ENCODE assay signal across 26 cellular contexts in the genomic region with DNA sequence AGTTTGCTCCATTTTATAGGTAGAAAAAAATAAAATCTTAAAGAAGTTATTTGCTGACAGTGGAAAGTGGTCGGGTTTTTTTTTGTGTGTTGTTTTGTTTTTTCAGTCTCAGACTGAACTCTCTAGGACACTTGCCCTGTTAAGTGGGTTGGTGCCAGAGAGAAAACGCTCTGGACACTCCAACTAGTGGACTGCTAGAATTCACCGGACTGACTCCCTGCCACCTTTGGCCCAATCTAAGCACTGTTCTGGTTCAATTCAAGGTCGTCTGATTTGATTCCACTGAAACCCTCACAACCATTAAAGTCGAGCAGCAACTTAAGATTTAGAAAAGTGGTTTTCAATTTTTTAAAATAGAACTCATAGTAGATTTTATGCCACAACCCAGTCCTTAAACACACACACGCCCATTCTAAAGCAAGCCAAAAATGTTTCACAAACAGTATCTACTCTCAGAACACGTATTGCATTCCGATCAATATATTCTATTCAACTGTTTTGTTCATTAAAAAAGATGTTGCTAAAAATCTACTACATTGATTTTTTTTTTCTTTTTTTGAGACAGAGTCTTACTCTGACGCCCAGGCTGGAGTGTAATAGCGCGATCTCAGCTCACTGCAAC. TPM values are rescaled to one million over a fixed set of nuclear protein-coding genes. Genes with fewer than 3 reads are reported as not detected.
DNase-seq lines count a peak whose midpoint lies in the region; ATAC-seq, FAIRE-seq and TF ChIP-seq lines count a peak whose summit lies in the region.
"Had no signal": no experiment of that assay in that cellular context is flagged by ENCODE, and none has a peak within 500 bp of the region (broad histone marks: within the 10 kb centered on the region; RNA-seq: fewer than 3 reads in every experiment).

No MANE protein-coding gene starts in this region.

- no peaks in the 10 kb centered on the region; the same call in 1 of the 2 replicates for H3K9me1 ChIP-seq in IMR-90 (ENCODE audit: insufficient read depth, low read length)

- H3K4me1 Mint-ChIP-seq in effector memory CD8-positive, alpha-beta T cell (ENCODE audit: low read depth in 2 of 2): peaks cover 0 to 3% of the 10 kb centered on the region in 2 donors
- peaks cover 21% of the 10 kb centered on the region for H3K4me1 Mint-ChIP-seq in endothelial cell (ENCODE audit: unreplicated experiment)

- H4K5ac ChIP-seq in IMR-90 (ENCODE audit: low read depth, low read length) (no peak overlapping the region), H1 (ENCODE audit: insufficient read length, low read depth, low read length) (no peak overlapping the region)

- H3K56ac ChIP-seq in IMR-90 (ENCODE audit: extremely low read depth, insufficient read depth, low read length) (no peak overlapping the region), H1 (replicated peaks; ENCODE audit: insufficient read length, low read depth, low read length) (no peak overlapping the region)

- intact Hi-C loops in IMR-90 (cut with micrococcal nuclease): no loop called here
- intact Hi-C loops in testis (cut with DNase I; ENCODE audit: low total_unique reads): no loop called here

- CTCF ChIA-PET in IMR-90 (lab: Yijun Ruan, JAX) (no interaction called here), H1 (lab: Charles Lee; ENCODE audit: partially characterized antibody) (interaction anchor here (1.1 kb wide), 1 partner anchor 93 kb away, joined by 3 read pairs; no protein-coding TSS in a partner anchor)

- H3K23me2 ChIP-seq in H1 (ENCODE audit: low read depth, low read length): no peaks in the 10 kb centered on the region

- H3K4me3 ChIP-seq in IMR-90 (ENCODE audit: insufficient read depth, low read depth, low read length): no peak overlapping the region
- no peak overlapping the region for H3K4me3 ChIP-seq in H1 (ENCODE audit: extremely low read depth in 1 of 4, insufficient read depth in 2 of 4, low read depth in 3 of 4, low read length in 4 of 4)
- H3K4me3 ChIP-seq in testis: no peak overlapping the region
- H3K4me3 ChIP-seq: A549, GM12878, SJSA1 had no signal

- no peak overlapping the region for H2BK120ac ChIP-seq in IMR-90 (ENCODE audit: low read depth, low read length)
- H2BK120ac ChIP-seq in H1 (replicated peaks; ENCODE audit: low read depth, low read length): no peak overlapping the region

- H3K4ac ChIP-seq in IMR-90 (ENCODE audit: low read depth, low read length) (no peak overlapping the region), H1 (replicated peaks; ENCODE audit: insufficient read length, low read depth, low read length) (peak overlapping the region; percentile 42)

- no peaks in the 10 kb centered on the region for H3K36me3 ChIP-seq in IMR-90 (ENCODE audit: control insufficient read depth, insufficient read depth, low read length)
- no peaks in the 10 kb centered on the region for H3K36me3 ChIP-seq in H1 (ENCODE audit: control insufficient read depth in 2 of 4, insufficient read depth in 4 of 4, low read length in 3 of 4)
- H3K36me3 ChIP-seq in testis (ENCODE audit: low read depth, missing control alignments): no peaks in the 10 kb centered on the region
- H3K36me3 ChIP-seq: SJSA1 had no signal

- H3K27me3 ChIP-seq in IMR-90 (ENCODE audit: control insufficient read depth, insufficient read depth, low read length) (no peaks in the 10 kb centered on the region), H1 (replicated peaks in 1 of 4; ENCODE audit: control insufficient read depth in 3 of 4, extremely low read depth in 1 of 4, insufficient read depth in 3 of 4, low read length in 3 of 4) (no peaks in the 10 kb centered on the region), testis (no peaks in the 10 kb centered on the region)
- H3K27me3 ChIP-seq: SJSA1 had no signal

- H3K9ac ChIP-seq in IMR-90 (ENCODE audit: low read depth, low read length) (no peak overlapping the region), H1 (replicated peaks in 1 of 4; ENCODE audit: extremely low read depth in 1 of 4, low read depth in 3 of 4, low read length in 3 of 4) (no peak overlapping the region)

- H3K4me3 Mint-ChIP-seq in effector memory CD8-positive, alpha-beta T cell: no peak overlapping the region
- H3K4me3 Mint-ChIP-seq in endothelial cell (ENCODE audit: unreplicated experiment): no peak overlapping the region
- H3K4me3 Mint-ChIP-seq: CD4-positive, alpha-beta memory T cell had no signal

- TF ChIP-seq POLR2A in IMR-90 (IDR thresholded peaks at IDR 0.05; ENCODE audit: low read depth, low read length) (no peak), H1 (IDR thresholded peaks at IDR 0.05; ENCODE audit: control extremely low read depth in 1 of 2, low read depth in 2 of 2, low read length in 2 of 2) (no peak), testis (IDR thresholded peaks at IDR 0.05) (no peak)

- H4K20me1 ChIP-seq in IMR-90 (ENCODE audit: insufficient read depth, low read length): no peaks in the 10 kb centered on the region
- H4K20me1 ChIP-seq in H1 (replicated peaks in 1 of 2; ENCODE audit: control insufficient read depth in 1 of 2, insufficient read depth in 2 of 2, low read length in 2 of 2): no peaks in the 10 kb centered on the region

- no peaks in the 10 kb centered on the region for H3K9me3 Mint-ChIP-seq in effector memory CD8-positive, alpha-beta T cell
- H3K9me3 Mint-ChIP-seq in endothelial cell (ENCODE audit: unreplicated experiment): no peaks in the 10 kb centered on the region

- 0 out of 2 replicates have a peak overlapping the region, but pooled peaks have one; percentile 17 for H2BK20ac ChIP-seq in IMR-90 (ENCODE audit: low read depth, low read length)
- H2BK20ac ChIP-seq in H1 (ENCODE audit: low read length): no peak overlapping the region

- no peak for FAIRE-seq in H1 (lab: Jason Lieb, UNC)
- FAIRE-seq: A549, GM12878, RCC 7860 had no signal

- in situ Hi-C loops in IMR-90 (cut with MboI; ENCODE audit: low sequenced_read_pairs): no loop called here

- H3K23ac ChIP-seq in IMR-90 (ENCODE audit: low read depth, low read length): no peak overlapping the region
- H3K23ac ChIP-seq in H1 (ENCODE audit: insufficient read length): no peak overlapping the region

- H3K27ac Mint-ChIP-seq in effector memory CD8-positive, alpha-beta T cell: no peak overlapping the region
- H3K27ac Mint-ChIP-seq in endothelial cell (ENCODE audit: unreplicated experiment): no peak overlapping the region

- ATAC-seq in IMR-90 (ENCODE audit: low read depth): no peak
- no peak for ATAC-seq in effector memory CD8-positive, alpha-beta T cell (replicated peaks)
- ATAC-seq: A549, GM12878 had no signal

- H2AK9ac ChIP-seq in IMR-90 (replicated peaks; ENCODE audit: low read depth, low read length, poor library complexity): no peak overlapping the region

- H3K14ac ChIP-seq in IMR-90 (replicated peaks; ENCODE audit: low read depth, low read length) (no peak overlapping the region), H1 (ENCODE audit: insufficient read length) (no peak overlapping the region)

- no peak overlapping the region for H2AFZ ChIP-seq in IMR-90 (replicated peaks; ENCODE audit: low read length, poor library complexity)
- H2AFZ ChIP-seq in H1 (ENCODE audit: low read length): no peak overlapping the region

- H2BK5ac ChIP-seq in IMR-90 (ENCODE audit: low read depth, low read length, poor library complexity, severe bottlenecking) (no peak overlapping the region), H1 (ENCODE audit: low read depth, low read length) (no peak overlapping the region)

- H3K27ac ChIP-seq in IMR-90 (ENCODE audit: insufficient read depth, low read length) (no peak overlapping the region), H1 (ENCODE audit: low read depth, low read length) (no peak overlapping the region), testis (peak overlapping the region in 1 of 2 donors; percentile 30)
- H3K27ac ChIP-seq: A549, HL-60, SJSA1 had no signal

- H4K91ac ChIP-seq in IMR-90 (ENCODE audit: insufficient read depth, low read depth, low read length): no peak overlapping the region
- no peak overlapping the region for H4K91ac ChIP-seq in H1 (replicated peaks; ENCODE audit: insufficient read length, low read length)

- no peak for TF ChIP-seq EP300 in H1 (IDR thresholded peaks at IDR 0.05; ENCODE audit: borderline replicate concordance in 1 of 2, low read depth in 2 of 2, low read length in 2 of 2)

- no peak overlapping the region for H3K18ac ChIP-seq in IMR-90 (ENCODE audit: low read depth, low read length)
- no peak overlapping the region for H3K18ac ChIP-seq in H1 (ENCODE audit: extremely low read depth, low read length)

- H2AK5ac ChIP-seq in IMR-90 (ENCODE audit: low read depth, low read length) (no peak overlapping the region), H1 (ENCODE audit: low read depth, low read length) (no peak overlapping the region)

- H3K27me3 Mint-ChIP-seq in effector memory CD8-positive, alpha-beta T cell: peaks cover 0 to 9% of the 10 kb centered on the region in 2 donors
- peaks cover 8% of the 10 kb centered on the region for H3K27me3 Mint-ChIP-seq in endothelial cell (ENCODE audit: unreplicated experiment)
- H3K27me3 Mint-ChIP-seq: CD4-positive, alpha-beta memory T cell had no signal

- no peak overlapping the region for H2BK12ac ChIP-seq in H1 (ENCODE audit: low read depth, low read length)

- BruUV-seq in IMR-90 (replicated peaks; lab: Mats Ljungman, UMichigan): no TSS peak

- dilution Hi-C loops in IMR-90 (cut with HindIII; ENCODE audit: low sequenced_read_pairs, unreplicated experiment): no loop called here

- H3K79me1 ChIP-seq in IMR-90 (ENCODE audit: low read depth in 1 of 2, low read length in 2 of 2) (no peaks in the 10 kb centered on the region), H1 (ENCODE audit: low read depth, low read length) (no peaks in the 10 kb centered on the region)

- TF ChIP-seq CTCF in IMR-90 (conservative IDR thresholded peaks at IDR 0.05; ENCODE audit: low read depth, low read length): no peak
- TF ChIP-seq CTCF in H1 (IDR thresholded peaks at IDR 0.05; ENCODE audit: control extremely low read depth in 1 of 3, insufficient read depth in 1 of 3, low read depth in 1 of 3, low read length in 3 of 3): no peak
- no peak for TF ChIP-seq CTCF in testis (IDR thresholded peaks at IDR 0.05)
- TF ChIP-seq CTCF in endothelial cell (IDR thresholded peaks at IDR 0.05; ENCODE audit: unreplicated experiment): no peak

- H3K79me2 ChIP-seq in H1 (ENCODE audit: control insufficient read depth in 1 of 2, insufficient read depth in 2 of 2, low read length in 2 of 2): no peaks in the 10 kb centered on the region

- H4K8ac ChIP-seq in IMR-90 (ENCODE audit: low read depth in 2 of 2, low read length in 2 of 2) (no peak overlapping the region), H1 (ENCODE audit: extremely low read depth, insufficient read depth, low read length) (no peak overlapping the region)

- H2BK15ac ChIP-seq in IMR-90 (ENCODE audit: low read depth, low read length) (no peak overlapping the region), H1 (ENCODE audit: low read length) (no peak overlapping the region)

- 88% methylated on average over 3 of the region's 11 CpGs; no CpG with 5 or more reads in 1 of the 2 experiments for WGBS in IMR-90 (ENCODE audit: extremely low coverage in 2 of 2, insufficient read length in 1 of 2), 2 experiments
- WGBS in H1 (ENCODE audit: extremely low coverage in 1 of 2, insufficient coverage in 1 of 2, insufficient read length in 1 of 2, insufficient replicate concordance in 2 of 2, low coverage in 1 of 2, low lambda C conversion rate in 2 of 2, missing lambda C conversion rate in 1 of 2), 2 experiments: 88% methylated on average over 11 of the region's 11 CpGs; no CpG with 5 or more reads in 1 of the 2 experiments
- 41 to 51% methylated on average over 11 of the region's 11 CpGs for WGBS in testis, 2 donors

- DNase-seq in IMR-90 (no peak), H1 (ENCODE audit: low read depth in 1 of 2, low spot score in 2 of 2) (no peak), mesenteric fat pad (ENCODE audit: low spot score) (peak; percentile 14), testis (peak; percentile 62), endothelial cell (ENCODE audit: low spot score) (no peak)
- DNase-seq in effector memory CD8-positive, alpha-beta T cell: no peak
- no peak for DNase-seq in stimulated activated CD4-positive, alpha-beta T cell treated with anti-CD3 and anti-CD28 coated beads, Interleukin-4, amount 100 ng/mL, for 24 hours
- DNase-seq: C1 segment of cervical spinal cord; CD4-positive, alpha-beta memory T cell; COR-L47; GDM1; GOT3; HCEC 1CT; MV-4-11; NCI-H1105; NCI-H146; NCI-H1930; NCI-H2107; NCI-H446; NCI-H524 treated with DMSO at 0.1 percent for 48 hours; NCI-H774 had no signal

- H3K9me3 ChIP-seq in IMR-90 (ENCODE audit: control insufficient read depth, insufficient read depth, low read length) (no peaks in the 10 kb centered on the region), H1 (ENCODE audit: insufficient read depth in 2 of 2, low read depth in 1 of 2, low read length in 1 of 2) (no peaks in the 10 kb centered on the region), testis (no peaks in the 10 kb centered on the region)
- H3K9me3 ChIP-seq: A549, SJSA1 had no signal

- POLR2A ChIA-PET in IMR-90 (lab: Charles Lee; ENCODE audit: unreplicated experiment) (no interaction called here), H1 (lab: Charles Lee; ENCODE audit: partially characterized antibody) (no interaction called here)

- TF ChIP-seq RAD21 in IMR-90 (IDR thresholded peaks at IDR 0.05; ENCODE audit: low read length) (no peak), H1 (IDR thresholded peaks at IDR 0.05 in 1 of 2, conservative IDR thresholded peaks at IDR 0.05 in 1 of 2; ENCODE audit: low read depth in 2 of 2, low read length in 2 of 2) (no peak)

- H3K4me2 ChIP-seq in IMR-90 (ENCODE audit: low read depth, low read length) (no peak overlapping the region), H1 (ENCODE audit: insufficient read depth in 1 of 2, low read depth in 2 of 2, low read length in 2 of 2) (no peak overlapping the region)
- H3K4me2 ChIP-seq: A549 had no signal

- H3K36me3 Mint-ChIP-seq in effector memory CD8-positive, alpha-beta T cell (ENCODE audit: insufficient read depth): no peaks in the 10 kb centered on the region
- no peaks in the 10 kb centered on the region for H3K36me3 Mint-ChIP-seq in endothelial cell (ENCODE audit: low read depth, unreplicated experiment)

- H3K4me1 ChIP-seq in IMR-90 (ENCODE audit: control insufficient read depth, insufficient read depth, low read length) (peaks cover 12% of the 10 kb centered on the region), H1 (replicated peaks in 1 of 4; ENCODE audit: control insufficient read depth in 3 of 4, insufficient read depth in 4 of 4, low read length in 3 of 4) (peaks cover 2 to 8% (median 4%) of the 10 kb centered on the region in 4 experiments; a peak in 6 of 7 replicates), testis (peaks cover 11% of the 10 kb centered on the region)

RNA-seq across cellular contexts. Expression of gene RWDD4, which starts 27.3 kb away (rescaled TPM):
- 8.8 and 22.2 TPM in 2 replicates for total RNA-seq in IMR-90 (2012; rRNA removed)
- polyA plus RNA-seq in IMR-90 (2012; rRNA removed): 7.3 and 8.5 TPM in 2 replicates
- polyA plus RNA-seq in IMR-90 (2012; cell fraction: cytosol; rRNA removed): 3.1 and 4.3 TPM in 2 replicates
- 1.0 and 2.6 TPM in 2 replicates for polyA plus RNA-seq in IMR-90 (2012; cell fraction: nucleus; rRNA removed; ENCODE audit: low replicate concordance)
- total RNA-seq in H1 (2021; fragmentation: NEBNext Ultra II Directional; extraction: Animal tissue kit (Norgen Biotek cat#: 25700)): 18.5 and 18.9 TPM in 2 replicates
- 4.0 and 5.4 TPM in 2 replicates for polyA plus RNA-seq in H1 (2011; rRNA removed)
- polyA plus RNA-seq in H1 (2011; cell fraction: cytosol; rRNA removed): 7.0 TPM
- polyA plus RNA-seq in H1 (2011; cell fraction: nucleus; rRNA removed): 4.4 TPM
- polyA plus RNA-seq in H1 (2012, experiment 1 of 2): 6.4 to 9.0 TPM (median 6.7 TPM) in 4 replicates
- polyA plus RNA-seq in H1 (2012, experiment 2 of 2): 2.2 TPM
- polyA plus RNA-seq in H1 (2013, experiment 1 of 2): 24.9 TPM
- 25.3 TPM for polyA plus RNA-seq in H1 (2013, experiment 2 of 2)
- polyA minus RNA-seq in H1 (2011; rRNA and poly(A)+ RNA removed): 1.3 and 2.0 TPM in 2 replicates
- polyA minus RNA-seq in H1 (2011; cell fraction: cytosol; rRNA and poly(A)+ RNA removed): 2.9 TPM
- 5.5 TPM for polyA minus RNA-seq in H1 (2011; cell fraction: nucleus; rRNA and poly(A)+ RNA removed)
- 15.9 TPM for total RNA-seq in mesenteric fat pad
- 10 to 100 TPM; 23.0 to 25.4 TPM for total RNA-seq in testis
- polyA plus RNA-seq in testis (ENCODE audit: insufficient read depth, low read depth, low replicate concordance): 14.5 TPM
- 13.1 TPM for total RNA-seq in endothelial cell (ENCODE audit: unreplicated experiment)

RNA-seq across cellular contexts. Expression of gene TRAPPC11, which starts 27.4 kb away (rescaled TPM):
- total RNA-seq in IMR-90 (2012; rRNA removed): 38.9 and 56.8 TPM in 2 replicates
- polyA plus RNA-seq in IMR-90 (2012; rRNA removed): 22.1 and 25.3 TPM in 2 replicates
- polyA plus RNA-seq in IMR-90 (2012; cell fraction: cytosol; rRNA removed): 10.4 and 13.9 TPM in 2 replicates
- polyA plus RNA-seq in IMR-90 (2012; cell fraction: nucleus; rRNA removed; ENCODE audit: low replicate concordance): 20.8 and 47.1 TPM in 2 replicates
- total RNA-seq in H1 (2021; fragmentation: NEBNext Ultra II Directional; extraction: Animal tissue kit (Norgen Biotek cat#: 25700)): 23.1 and 25.9 TPM in 2 replicates
- polyA plus RNA-seq in H1 (2011; rRNA removed): 15.3 and 19.2 TPM in 2 replicates
- polyA plus RNA-seq in H1 (2011; cell fraction: cytosol; rRNA removed): 22.7 TPM
- polyA plus RNA-seq in H1 (2011; cell fraction: nucleus; rRNA removed): 16.9 TPM
- polyA plus RNA-seq in H1 (2012, experiment 1 of 2): 15.6 to 23.6 TPM (median 18.3 TPM) in 4 replicates
- polyA plus RNA-seq in H1 (2012, experiment 2 of 2): 1.0 TPM
- 19.2 TPM for polyA plus RNA-seq in H1 (2013, experiment 1 of 2)
- polyA plus RNA-seq in H1 (2013, experiment 2 of 2): 20.3 TPM
- 42.2 and 59.0 TPM in 2 replicates for polyA minus RNA-seq in H1 (2011; rRNA and poly(A)+ RNA removed)
- polyA minus RNA-seq in H1 (2011; cell fraction: cytosol; rRNA and poly(A)+ RNA removed): 23.0 TPM
- 31.1 TPM for polyA minus RNA-seq in H1 (2011; cell fraction: nucleus; rRNA and poly(A)+ RNA removed)
- total RNA-seq in mesenteric fat pad: 31.6 TPM
- 10 to 100 TPM; 65.2 to 81.6 TPM for total RNA-seq in testis
- polyA plus RNA-seq in testis (ENCODE audit: insufficient read depth, low read depth, low replicate concordance): 31.2 TPM
- total RNA-seq in endothelial cell (ENCODE audit: unreplicated experiment): 33.5 TPM

Comparison
In these comparisons a context has a peak if more than half of its experiments do, and no peak if none do; other contexts are left out.
1. DNase-seq: peak in mesenteric fat pad (single experiment) and testis (single experiment); none in IMR-90 (single experiment), H1 (0 of 2), effector memory CD8-positive, alpha-beta T cell (0 of 3), endothelial cell (single experiment) and stimulated activated CD4-positive, alpha-beta T cell treated with anti-CD3 and anti-CD28 coated beads, Interleukin-4, amount 100 ng/mL, for 24 hours (single experiment).